ENCODE assay signal across 8 cellular contexts in the genomic region with DNA sequence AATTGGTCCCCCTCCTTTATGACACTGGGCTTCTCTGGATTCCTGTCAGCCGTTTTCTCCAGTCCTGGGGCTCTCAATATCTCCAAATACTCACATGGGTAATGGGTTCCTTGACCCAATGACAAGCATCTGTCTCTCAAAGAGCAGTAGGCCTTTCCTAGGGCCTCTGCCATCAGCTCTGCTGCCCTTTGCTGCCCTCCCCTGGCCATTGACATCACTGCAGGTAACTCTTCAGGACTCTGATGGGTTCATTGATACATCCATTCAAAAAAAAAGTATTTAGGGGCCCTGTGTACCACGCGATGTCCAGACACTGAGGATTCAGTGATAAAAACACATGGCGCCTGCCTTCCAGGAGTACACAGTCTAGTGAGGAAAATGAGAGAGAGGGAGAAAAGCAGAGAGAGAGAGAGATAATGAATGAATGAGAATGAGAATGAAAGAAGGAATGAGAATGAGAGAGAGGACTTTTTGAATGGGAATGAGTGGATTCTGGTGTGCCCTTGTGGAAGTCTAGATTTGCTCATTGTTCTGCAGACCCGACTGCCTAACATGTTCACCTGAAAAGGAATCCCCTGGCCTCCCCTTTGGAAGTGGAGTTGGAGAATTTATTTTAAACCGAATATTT. TPM values are rescaled to one million over a fixed set of nuclear protein-coding genes. Genes with fewer than 3 reads are reported as not detected.
A peak's percentile ranks its signal among the peaks of the same experiment; 100 is the strongest.
DNase-seq lines count a peak whose midpoint lies in the region; ATAC-seq and TF ChIP-seq lines count a peak whose summit lies in the region.

No MANE protein-coding gene starts in this region.

- TF ChIP-seq CTCF in Calu3 (IDR thresholded peaks at IDR 0.05; ENCODE audit: unreplicated experiment) (peak; percentile 59), Panc1 (IDR thresholded peaks at IDR 0.05) (peak; percentile 99), foreskin keratinocyte (conservative IDR thresholded peaks at IDR 0.05) (peak; percentile 85), osteoblast (IDR thresholded peaks at IDR 0.05; ENCODE audit: extremely low read depth, low read depth, low read length) (peak; percentile 90), thyroid gland (IDR thresholded peaks at IDR 0.05) (peak; percentile 47 to 88 (median 72))

- DNase-seq in Calu3 (peak; percentile 82), Panc1 (ENCODE audit: low read depth, low spot score) (peak; percentile 56), foreskin keratinocyte (peak in 1 of 2 donors; percentile 32), osteoblast (ENCODE audit: insufficient read length, low spot score, missing footprints) (no peak), thyroid gland (peak; percentile 76 to 79)
- DNase-seq in activated T-helper 1 cell treated with anti-CD3 and anti-CD28 coated beads, Interleukin-2, amount 50 U/mL, for 16 hours (ENCODE audit: low read depth in 1 of 2, low spot score in 1 of 2) = peak; percentile 24 to 61

- in situ Hi-C loops in Panc1 (cut with HindIII; ENCODE audit: low pct_unique_long_range_greater_than_20kb, low sequenced_read_pairs) = no loop called here

- H3K9me3 Mint-ChIP-seq in Calu3 (ENCODE audit: low read depth, unreplicated experiment) = no peaks in the 10 kb centered on the region

- CTCF ChIA-PET in Calu3 (lab: Charles Lee) = interaction anchor here (0.7 to 2.5 kb wide), 6 partner anchors 11 to 344 kb away, joined by 3 to 16 read pairs (median 4); no protein-coding TSS in a partner anchor
- CTCF ChIA-PET in Panc1 (lab: Charles Lee) = interaction anchor here (0.5 to 1.7 kb wide), 9 partner anchors 17 to 630 kb away, joined by 3 to 7 read pairs (median 3); partner anchors contain the start of gene EIF3F

- POLR2A ChIA-PET in Panc1 (lab: Charles Lee) = no interaction called here

- peak; percentile 97 for ATAC-seq in GM19395 (IDR thresholded peaks at IDR 0.05; ENCODE audit: unreplicated experiment)
- ATAC-seq in HG03442 (IDR thresholded peaks at IDR 0.05; ENCODE audit: unreplicated experiment) = peak; percentile 94
- peak; percentile 92 for ATAC-seq in Panc1
- peak; percentile 79 for ATAC-seq in foreskin keratinocyte

- H3K36me3 Mint-ChIP-seq in Calu3 (ENCODE audit: insufficient read depth, unreplicated experiment) = no peaks in the 10 kb centered on the region

- no peaks in the 10 kb centered on the region for H3K4me1 ChIP-seq in Panc1 (ENCODE audit: control insufficient read depth, insufficient read depth, low read length)
- no peaks in the 10 kb centered on the region for H3K4me1 ChIP-seq in foreskin keratinocyte
- no peaks in the 10 kb centered on the region for H3K4me1 ChIP-seq in osteoblast (ENCODE audit: insufficient read depth, low read length)
- no peaks in the 10 kb centered on the region for H3K4me1 ChIP-seq in thyroid gland

- H3K4me3 Mint-ChIP-seq in Calu3 (ENCODE audit: low read depth, unreplicated experiment) = no peak overlapping the region

- H3K27ac Mint-ChIP-seq in Calu3 (ENCODE audit: unreplicated experiment) = no peak overlapping the region

- H2AFZ ChIP-seq in osteoblast (ENCODE audit: low read length) = no peak overlapping the region

- H3K4me3 ChIP-seq in Panc1 (ENCODE audit: low read depth in 2 of 2, low read length in 2 of 2) = no peak overlapping the region
- no peak overlapping the region for H3K4me3 ChIP-seq in osteoblast (ENCODE audit: insufficient read depth, low read length)
- H3K4me3 ChIP-seq in thyroid gland (replicated peaks in 1 of 3) = no peak overlapping the region

- H3K27me3 ChIP-seq in Panc1 (ENCODE audit: control insufficient read depth, insufficient read depth, low read length) (peaks cover 2% of the 10 kb centered on the region; the same call in 1 of the 2 replicates), foreskin keratinocyte (no peaks in the 10 kb centered on the region), osteoblast (ENCODE audit: insufficient read depth, low read length) (peaks cover 7% of the 10 kb centered on the region), thyroid gland (no peaks in the 10 kb centered on the region)

- peaks cover 66% of the 10 kb centered on the region for H3K27me3 Mint-ChIP-seq in Calu3 (ENCODE audit: unreplicated experiment)

- BruUV-seq in Calu3 (replicated peaks; lab: Mats Ljungman, UMichigan) = no TSS peak
- BruUV-seq in Panc1 (replicated peaks; lab: Mats Ljungman, UMichigan) = no TSS peak

- no peaks in the 10 kb centered on the region for H3K9me3 ChIP-seq in Panc1 (ENCODE audit: control insufficient read depth, insufficient read depth, low read depth, low read length)
- H3K9me3 ChIP-seq in osteoblast (ENCODE audit: low read depth, low read length) = no peaks in the 10 kb centered on the region
- H3K9me3 ChIP-seq in thyroid gland = no peaks in the 10 kb centered on the region

- no peaks in the 10 kb centered on the region for H3K79me2 ChIP-seq in osteoblast (ENCODE audit: insufficient read depth, low read length)

- no peak for TF ChIP-seq POLR2A in thyroid gland (IDR thresholded peaks at IDR 0.05)

- H3K4me2 ChIP-seq in osteoblast (ENCODE audit: insufficient read depth, low read length) = no peak overlapping the region

- no peaks in the 10 kb centered on the region for H3K36me3 ChIP-seq in Panc1 (ENCODE audit: control insufficient read depth, insufficient read depth, low read length)
- no peaks in the 10 kb centered on the region for H3K36me3 ChIP-seq in osteoblast (ENCODE audit: insufficient read depth, low read length)
- H3K36me3 ChIP-seq in thyroid gland = no peaks in the 10 kb centered on the region

- no peaks in the 10 kb centered on the region for H4K20me1 ChIP-seq in osteoblast (ENCODE audit: insufficient read depth, low read length)

- no peaks in the 10 kb centered on the region for H3K4me1 Mint-ChIP-seq in Calu3 (ENCODE audit: low read depth, unreplicated experiment)

- H3K27ac ChIP-seq in Panc1 (ENCODE audit: low read length) (no peak overlapping the region), foreskin keratinocyte (no peak overlapping the region), osteoblast (ENCODE audit: low read depth, low read length) (no peak overlapping the region), thyroid gland (no peak overlapping the region)

- 33 to 36% methylated on average over 6 of the region's 6 CpGs for WGBS in thyroid gland, 2 donors

- intact Hi-C loops in Calu3 (cut with micrococcal nuclease; ENCODE audit: unreplicated experiment) (loop anchor here (1.0 to 10.0 kb wide), 5 partner anchors 89 to 344 kb away; no protein-coding TSS in a partner anchor), Panc1 (cut with micrococcal nuclease; ENCODE audit: unreplicated experiment) (loop anchor here (2.0 to 10.0 kb wide), 3 partner anchors 90 to 344 kb away; no protein-coding TSS in a partner anchor), thyroid gland (cut with DNase I) (no loop called here)

RNA-seq across cellular contexts. Expression of gene OLFML1, which starts 42.6 kb away (rescaled TPM):
- total RNA-seq in Calu3 (2022) (not detected in 2 replicates), Panc1 (2021; ENCODE audit: unreplicated experiment) (not detected), foreskin keratinocyte (not detected in 2 replicates), osteoblast (20.3 and 33.0 TPM in 2 replicates), thyroid gland (10 to 100 TPM in 1 of 4 donors, 1 to 10 TPM in 3; 2.7 to 11.0 (median 5.8) TPM)
- not detected for polyA plus RNA-seq in Panc1 (2012; ENCODE audit: insufficient read length)
- not detected in 2 replicates for polyA plus RNA-seq in foreskin keratinocyte
